11 cellular contexts compared by ENCODE assay signal in genomic region chr10:130141460-130141859, GRCh38. TPM values are rescaled to one million over a fixed set of nuclear protein-coding genes. Genes with fewer than 3 reads are reported as not detected.
DNase-seq lines count a peak whose midpoint lies in the region; ATAC-seq and TF ChIP-seq lines count a peak whose summit lies in the region.
"Had no signal": no experiment of that assay in that cellular context is flagged by ENCODE, and none has a peak within 500 bp of the region (broad histone marks: within the 10 kb centered on the region; RNA-seq: fewer than 3 reads in every experiment).

No MANE protein-coding gene starts in this region.

- ATAC-seq in GM18502 (IDR thresholded peaks at IDR 0.05; ENCODE audit: poor library complexity, unreplicated experiment), result peak; percentile 24
- ATAC-seq in GM21529 (IDR thresholded peaks at IDR 0.05; ENCODE audit: unreplicated experiment), result peak; percentile 20
- no peak for ATAC-seq in HG03378 (IDR thresholded peaks at IDR 0.05; ENCODE audit: unreplicated experiment)

- peak overlapping the region; percentile 41 to 85 (median 82) for H3K4me3 Mint-ChIP-seq in IgD-negative memory B cell

- no peak for TF ChIP-seq CTCF in fibroblast of pulmonary artery (IDR thresholded peaks at IDR 0.05; ENCODE audit: low read length, missing control alignments)

- H3K4me1 Mint-ChIP-seq in IgD-negative memory B cell, result peaks cover 45 to 58% (median 57%) of the 10 kb centered on the region in 3 donors

- no peaks in the 10 kb centered on the region for H3K9me3 Mint-ChIP-seq in IgD-negative memory B cell

- H3K4me3 ChIP-seq in fibroblast of pulmonary artery (replicated peaks; ENCODE audit: low read depth, low read length), result no peak overlapping the region
- H3K4me3 ChIP-seq: adrenal gland, SJCRH30, tibial artery had no signal

- DNase-seq in fibroblast of pulmonary artery (ENCODE audit: low read depth) (peak; percentile 42), islet precursor cell (no peak), 8988T (no peak)
- DNase-seq in stimulated activated naive CD4-positive, alpha-beta T cell (lab: John Stamatoyannopoulos, UW), result no peak
- DNase-seq: adrenal gland, SJCRH30, tibial artery had no signal

- peak overlapping the region; percentile 30 to 91 (median 31) for H3K27ac Mint-ChIP-seq in IgD-negative memory B cell

- peaks cover 10% of the 10 kb centered on the region for H3K36me3 Mint-ChIP-seq in IgD-negative memory B cell

- H3K27me3 Mint-ChIP-seq in IgD-negative memory B cell, result no peaks in the 10 kb centered on the region

RNA-seq across cellular contexts. Expression of gene GLRX3, which starts 5.3 kb away (rescaled TPM):
- polyA plus RNA-seq in IgD-negative memory B cell, result 78.7 TPM

RNA-seq across cellular contexts. Expression of gene C10orf143, which starts 30.8 kb away (rescaled TPM):
- 21.1 TPM for polyA plus RNA-seq in IgD-negative memory B cell
